ENCODE assay signal across 16 cellular contexts in genomic region chr17:75901727-75902126, GRCh38. TPM values are rescaled to one million over a fixed set of nuclear protein-coding genes. Genes with fewer than 3 reads are reported as not detected.
A peak's percentile ranks its signal among the peaks of the same experiment; 100 is the strongest.
DNase-seq lines count a peak whose midpoint lies in the region; ATAC-seq and TF ChIP-seq lines count a peak whose summit lies in the region.
"Had no signal": no experiment of that assay in that cellular context is flagged by ENCODE, and none has a peak within 500 bp of the region (broad histone marks: within the 10 kb centered on the region; RNA-seq: fewer than 3 reads in every experiment).

No MANE protein-coding gene starts in this region.

- no peak overlapping the region for H4K91ac ChIP-seq in neuronal stem cell (ENCODE audit: low read depth, low read length, poor library complexity)

- H3K4me2 ChIP-seq in neuronal stem cell (ENCODE audit: insufficient read depth, low read length, poor library complexity, severe bottlenecking) = no peak overlapping the region
- H3K4me2 ChIP-seq: A549, GM23338 had no signal

- H2BK12ac ChIP-seq in neuronal stem cell (ENCODE audit: low read length) = no peak overlapping the region

- H3K27me3 ChIP-seq in NT2/D1 (ENCODE audit: insufficient read depth, insufficient read length) (no peaks in the 10 kb centered on the region), RWPE2 (ENCODE audit: insufficient read depth, poor library complexity, severe bottlenecking) (no peaks in the 10 kb centered on the region), neuronal stem cell (ENCODE audit: control insufficient read depth in 3 of 3, insufficient read depth in 3 of 3, low read depth in 1 of 3, low read length in 3 of 3) (no peaks in the 10 kb centered on the region), WERI-Rb-1 (ENCODE audit: insufficient read depth, low read depth, severe bottlenecking) (no peaks in the 10 kb centered on the region), gastrocnemius medialis (no peaks in the 10 kb centered on the region), stomach (no peaks in the 10 kb centered on the region)
- H3K27me3 ChIP-seq: BE2C had no signal

- TF ChIP-seq CTCF in RWPE2 (IDR thresholded peaks at IDR 0.05; ENCODE audit: poor library complexity, severe bottlenecking) = no peak
- no peak for TF ChIP-seq CTCF in type B pancreatic cell (conservative IDR thresholded peaks at IDR 0.05)
- TF ChIP-seq CTCF in WERI-Rb-1 (IDR thresholded peaks at IDR 0.05; ENCODE audit: low read depth, low read length) = no peak
- no peak for TF ChIP-seq CTCF in gastrocnemius medialis (IDR thresholded peaks at IDR 0.05 in 4 of 5, conservative IDR thresholded peaks at IDR 0.05 in 1 of 5)
- no peak for TF ChIP-seq CTCF in stomach (IDR thresholded peaks at IDR 0.05)

- no peak overlapping the region for H3K4me3 Mint-ChIP-seq in type B pancreatic cell
- H3K4me3 Mint-ChIP-seq: GM23338 had no signal

- WGBS in neuronal stem cell (ENCODE audit: extremely low coverage in 2 of 2, insufficient read length in 2 of 2, insufficient replicate concordance in 1 of 2), 2 donors = no CpG with 5 or more reads among the region's 18 CpGs
- 90 to 93% (median 92%) methylated on average over 18 of the region's 18 CpGs for WGBS in stomach, 5 donors

- H2BK120ac ChIP-seq in neuronal stem cell (ENCODE audit: low read depth, low read length) = no peak overlapping the region

- ATAC-seq in RWPE2 (ENCODE audit: low read depth) (no peak), gastrocnemius medialis (no peak)
- ATAC-seq: A549, GM12878, GM23338 had no signal

- H4K8ac ChIP-seq in neuronal stem cell (ENCODE audit: low read depth, low read length) = no peak overlapping the region

- peaks cover 5% of the 10 kb centered on the region for H3K4me1 Mint-ChIP-seq in type B pancreatic cell (ENCODE audit: unreplicated experiment)

- H3K27ac ChIP-seq in RWPE2 (ENCODE audit: poor library complexity, severe bottlenecking) = no peak overlapping the region
- H3K27ac ChIP-seq in neuronal stem cell (replicated peaks; ENCODE audit: low read length) = no peak overlapping the region
- H3K27ac ChIP-seq in WERI-Rb-1 = no peak overlapping the region
- no peak overlapping the region for H3K27ac ChIP-seq in gastrocnemius medialis
- H3K27ac ChIP-seq in stomach = no peak overlapping the region
- H3K27ac ChIP-seq: A549, C4-2B, HL-60 had no signal

- H3K18ac ChIP-seq in neuronal stem cell (ENCODE audit: low read length) = no peak overlapping the region

- peaks cover 70% of the 10 kb centered on the region for H3K36me3 ChIP-seq in NT2/D1 (ENCODE audit: insufficient read depth, insufficient read length, low read length)
- H3K36me3 ChIP-seq in RWPE2 (ENCODE audit: low read depth) = peaks cover 54% of the 10 kb centered on the region
- peaks cover 33 to 63% of the 10 kb centered on the region in 2 donors for H3K36me3 ChIP-seq in neuronal stem cell (replicated peaks in 1 of 2; ENCODE audit: control insufficient read depth in 2 of 2, insufficient read depth in 2 of 2, low read length in 2 of 2)
- peaks cover 59% of the 10 kb centered on the region for H3K36me3 ChIP-seq in WERI-Rb-1
- H3K36me3 ChIP-seq in gastrocnemius medialis = peaks cover 0 to 45% of the 10 kb centered on the region in 2 donors
- H3K36me3 ChIP-seq in stomach = peaks cover 43 to 59% (median 57%) of the 10 kb centered on the region in 4 donors

- intact Hi-C loops in gastrocnemius medialis (cut with DNase I; ENCODE audit: low total_unique reads) (no loop called here), stomach (cut with DNase I; ENCODE audit: low total_unique reads) (no loop called here)

- no peak overlapping the region for H3K27ac Mint-ChIP-seq in type B pancreatic cell
- H3K27ac Mint-ChIP-seq: GM23338 had no signal

- no peaks in the 10 kb centered on the region for H3K36me3 Mint-ChIP-seq in type B pancreatic cell

- H3K27me3 Mint-ChIP-seq in type B pancreatic cell = no peaks in the 10 kb centered on the region
- H3K27me3 Mint-ChIP-seq: CD4-positive, alpha-beta memory T cell had no signal

- H2BK5ac ChIP-seq in neuronal stem cell (ENCODE audit: low read length) = no peak overlapping the region

- no peak for TF ChIP-seq EP300 in stomach (IDR thresholded peaks at IDR 0.05)

- H3K4me3 ChIP-seq in NT2/D1 (ENCODE audit: insufficient read length, low read depth) = no peak overlapping the region
- no peak overlapping the region for H3K4me3 ChIP-seq in RWPE2 (ENCODE audit: severe bottlenecking)
- H3K4me3 ChIP-seq in neuronal stem cell (ENCODE audit: low read length in 2 of 2) = no peak overlapping the region
- no peak overlapping the region for H3K4me3 ChIP-seq in WERI-Rb-1 (ENCODE audit: low read depth, low read length)
- no peak overlapping the region for H3K4me3 ChIP-seq in gastrocnemius medialis
- no peak overlapping the region for H3K4me3 ChIP-seq in stomach
- H3K4me3 ChIP-seq: A549, GM12878, GM23338 had no signal

- H3K4ac ChIP-seq in neuronal stem cell (ENCODE audit: low read length) = no peak overlapping the region

- H3K9ac ChIP-seq in NT2/D1 (ENCODE audit: insufficient read length, low read depth) (peak overlapping the region; percentile 5), neuronal stem cell (ENCODE audit: low read depth, low read length, poor library complexity) (peak overlapping the region; percentile 30)

- TF ChIP-seq POLR2A in gastrocnemius medialis (IDR thresholded peaks at IDR 0.05) (no peak), stomach (IDR thresholded peaks at IDR 0.05) (no peak)

- H2AFZ ChIP-seq in neuronal stem cell (ENCODE audit: low read length) = no peak overlapping the region
- H2AFZ ChIP-seq: GM23338 had no signal

- peaks cover 6% of the 10 kb centered on the region for H3K79me1 ChIP-seq in neuronal stem cell (ENCODE audit: low read depth, low read length)

- H3K9me3 Mint-ChIP-seq in type B pancreatic cell = no peaks in the 10 kb centered on the region
- H3K9me3 Mint-ChIP-seq: CD4-positive, alpha-beta memory T cell; GM23338 had no signal

- no peaks in the 10 kb centered on the region for H3K9me3 ChIP-seq in NT2/D1 (ENCODE audit: insufficient read depth, low read length)
- H3K9me3 ChIP-seq in RWPE2 (ENCODE audit: severe bottlenecking) = no peaks in the 10 kb centered on the region
- H3K9me3 ChIP-seq in neuronal stem cell (replicated peaks in 1 of 2; ENCODE audit: control insufficient read depth in 2 of 2, insufficient read depth in 1 of 2, low read depth in 1 of 2, low read length in 2 of 2) = no peaks in the 10 kb centered on the region
- H3K9me3 ChIP-seq in WERI-Rb-1 (ENCODE audit: severe bottlenecking) = no peaks in the 10 kb centered on the region
- no peaks in the 10 kb centered on the region for H3K9me3 ChIP-seq in gastrocnemius medialis
- H3K9me3 ChIP-seq in stomach = no peaks in the 10 kb centered on the region
- H3K9me3 ChIP-seq: A549, BE2C had no signal

- DNase-seq in NT2/D1 (ENCODE audit: low read depth, low spot score) (no peak), RWPE2 (ENCODE audit: low spot score) (peak; percentile 69), neuronal stem cell (ENCODE audit: low spot score) (no peak), type B pancreatic cell (ENCODE audit: extremely low spot score, unreplicated experiment) (peak; percentile 61), WERI-Rb-1 (no peak), gastrocnemius medialis (no peak), stomach (no peak)
- DNase-seq: BE2C; CD4-positive, alpha-beta memory T cell; DMS79; H7 had no signal

- in situ Hi-C loops in gastrocnemius medialis (cut with MboI; ENCODE audit: low sequenced_read_pairs in 4 of 4) = no loop called here

- H3K4me1 ChIP-seq in NT2/D1 (ENCODE audit: insufficient read depth, insufficient read length) (peaks cover 23% of the 10 kb centered on the region), RWPE2 (ENCODE audit: insufficient read depth, poor library complexity, severe bottlenecking) (peaks cover 10% of the 10 kb centered on the region), neuronal stem cell (ENCODE audit: control insufficient read depth in 2 of 2, insufficient read depth in 1 of 2, low read depth in 1 of 2, low read length in 2 of 2) (no peaks in the 10 kb centered on the region), gastrocnemius medialis (peaks cover 18 to 28% of the 10 kb centered on the region in 2 donors), stomach (peaks cover 17 to 44% (median 36%) of the 10 kb centered on the region in 4 donors)

- no peak overlapping the region for H2AK5ac ChIP-seq in neuronal stem cell (ENCODE audit: low read depth, low read length)

- H3K23ac ChIP-seq in neuronal stem cell (ENCODE audit: low read depth, low read length, poor library complexity) = no peak overlapping the region

- H3K14ac ChIP-seq in neuronal stem cell (ENCODE audit: low read length) = no peak overlapping the region

- no peak overlapping the region for H2BK15ac ChIP-seq in neuronal stem cell (ENCODE audit: low read length)

RNA-seq across cellular contexts. Expression of gene MRPL38, which starts 3.0 kb away (rescaled TPM):
- 48.0 TPM for polyA plus RNA-seq in neuronal stem cell (2013, experiment 1 of 2)
- 48.3 TPM for polyA plus RNA-seq in neuronal stem cell (2013, experiment 2 of 2)
- total RNA-seq in type B pancreatic cell (ENCODE audit: low replicate concordance) (93.5 and 113 TPM in 2 replicates), gastrocnemius medialis (10 to 100 TPM; 29.9 to 86.7 (median 53.1) TPM), stomach (100 to 1,000 TPM in 1 of 5 donors, 10 to 100 TPM in 3, 1 to 10 TPM in 1; 9.3 to 244 (median 29.9) TPM)
- 10 to 100 TPM; 54.2 to 89.2 (median 73.9) TPM for polyA plus RNA-seq in stomach

RNA-seq across cellular contexts. Expression of gene TRIM65, which starts 5.0 kb away (rescaled TPM):
- 15.8 TPM for polyA plus RNA-seq in neuronal stem cell (2013, experiment 1 of 2)
- 14.6 TPM for polyA plus RNA-seq in neuronal stem cell (2013, experiment 2 of 2)
- 8.1 and 19.0 TPM in 2 replicates for total RNA-seq in type B pancreatic cell (ENCODE audit: low replicate concordance)
- 10 to 100 TPM; 16.5 to 26.1 (median 22.3) TPM for total RNA-seq in gastrocnemius medialis
- 10 to 100 TPM in 3 of 5 donors, 1 to 10 TPM in 1, not detected in 1; 9.2 to 26.6 (median 16.9) TPM for total RNA-seq in stomach
- polyA plus RNA-seq in stomach = 10 to 100 TPM in 1 of 3 donors, 1 to 10 TPM in 2; 8.1 to 10.6 (median 9.5) TPM

RNA-seq across cellular contexts. Expression of gene TRIM47, which starts 23.3 kb away (rescaled TPM):
- 1.2 TPM for polyA plus RNA-seq in neuronal stem cell (2013, experiment 1 of 2)
- 0.68 TPM for polyA plus RNA-seq in neuronal stem cell (2013, experiment 2 of 2)
- total RNA-seq in type B pancreatic cell (ENCODE audit: low replicate concordance) = 1.9 and 3.1 TPM in 2 replicates
- total RNA-seq in gastrocnemius medialis = 10 to 100 TPM in 3 of 4 donors, 1 to 10 TPM in 1; 9.5 to 18.4 (median 15.5) TPM
- total RNA-seq in stomach = 10 to 100 TPM in 4 of 5 donors, 1 to 10 TPM in 1; 3.5 to 40.4 (median 11.9) TPM
- 10 to 100 TPM; 24.2 to 34.7 (median 28.4) TPM for polyA plus RNA-seq in stomach

RNA-seq across cellular contexts. Expression of gene FBF1, which starts 39.1 kb away (rescaled TPM):
- polyA plus RNA-seq in neuronal stem cell (2013, experiment 1 of 2) = 6.6 TPM
- polyA plus RNA-seq in neuronal stem cell (2013, experiment 2 of 2) = 6.9 TPM
- total RNA-seq in type B pancreatic cell (ENCODE audit: low replicate concordance) (18.7 and 27.5 TPM in 2 replicates), gastrocnemius medialis (1 to 10 TPM; 2.5 to 6.4 (median 5.8) TPM), stomach (10 to 100 TPM in 4 of 5 donors, 1 to 10 TPM in 1; 3.8 to 21.7 (median 19.6) TPM)
- 10 to 100 TPM in 1 of 3 donors, 1 to 10 TPM in 2; 1.7 to 10.4 (median 6.8) TPM for polyA plus RNA-seq in stomach

RNA-seq across cellular contexts. Expression of gene WBP2, which starts 46.6 kb away (rescaled TPM):
- polyA plus RNA-seq in neuronal stem cell (2013, experiment 1 of 2) = 80.4 TPM
- polyA plus RNA-seq in neuronal stem cell (2013, experiment 2 of 2) = 79.8 TPM
- total RNA-seq in type B pancreatic cell (ENCODE audit: low replicate concordance) (43.0 and 49.9 TPM in 2 replicates), gastrocnemius medialis (100 to 1,000 TPM; 129 to 259 (median 148) TPM), stomach (100 to 1,000 TPM in 1 of 5 donors, 10 to 100 TPM in 4; 28.6 to 122 (median 46.1) TPM)
- polyA plus RNA-seq in stomach = 100 to 1,000 TPM in 1 of 3 donors, 10 to 100 TPM in 2; 87.3 to 104 (median 98.6) TPM

Comparison
In these comparisons a context has a peak if more than half of its experiments do, and no peak if none do; other contexts are left out.
1. DNase-seq: peak in RWPE2 (single experiment) and type B pancreatic cell (single experiment); none in NT2/D1 (single experiment), neuronal stem cell (single experiment), WERI-Rb-1 (single experiment), gastrocnemius medialis (0 of 2) and stomach (single experiment).